13 cellular contexts compared by ENCODE assay signal in the genomic region with DNA sequence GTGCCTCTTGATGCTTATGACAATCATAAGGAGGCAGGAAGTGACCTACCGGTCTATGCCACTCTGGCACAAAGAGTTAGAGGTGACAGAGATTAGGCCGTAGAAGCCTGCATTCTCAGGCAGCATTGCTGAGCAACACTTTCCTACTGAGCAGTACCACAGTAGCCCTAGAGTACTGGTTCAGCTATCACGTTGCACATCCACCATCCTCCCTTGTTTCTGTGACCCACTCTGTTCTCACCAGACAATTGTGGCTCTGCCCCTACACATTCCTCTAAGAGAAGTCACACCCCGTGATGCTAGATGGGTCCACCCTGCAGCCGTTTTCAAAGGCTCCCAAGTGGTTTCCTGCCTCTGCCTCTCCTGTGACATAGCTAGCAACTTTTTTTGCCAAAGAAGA. TPM values are rescaled to one million over a fixed set of nuclear protein-coding genes. Genes with fewer than 3 reads are reported as not detected.
A peak's percentile ranks its signal among the peaks of the same experiment; 100 is the strongest.
DNase-seq lines count a peak whose midpoint lies in the region; ATAC-seq and TF ChIP-seq lines count a peak whose summit lies in the region.
"Had no signal": no experiment of that assay in that cellular context is flagged by ENCODE, and none has a peak within 500 bp of the region (broad histone marks: within the 10 kb centered on the region; RNA-seq: fewer than 3 reads in every experiment).

No MANE protein-coding gene starts in this region.

- no TSS peak for BruUV-seq in IMR-90 (replicated peaks; lab: Mats Ljungman, UMichigan)

- peak overlapping the region; percentile 8 for H2AK9ac ChIP-seq in IMR-90 (replicated peaks; ENCODE audit: low read depth, low read length, poor library complexity)

- H2BK120ac ChIP-seq in IMR-90 (ENCODE audit: low read depth, low read length), result peak overlapping the region; percentile 62

- H2BK20ac ChIP-seq in IMR-90 (ENCODE audit: low read depth, low read length), result peak overlapping the region; percentile 45

- H2BK15ac ChIP-seq in IMR-90 (ENCODE audit: low read depth, low read length), result peak overlapping the region; percentile 17; the same call in 2 of the 3 replicates

- H3K4me3 ChIP-seq in IMR-90 (ENCODE audit: insufficient read depth, low read depth, low read length) (no peak overlapping the region), colonic mucosa (no peak overlapping the region)
- H3K4me3 ChIP-seq: prostate gland had no signal

- H3K27me3 ChIP-seq in IMR-90 (ENCODE audit: control insufficient read depth, insufficient read depth, low read length) (no peaks in the 10 kb centered on the region), colonic mucosa (no peaks in the 10 kb centered on the region)

- no peaks in the 10 kb centered on the region for H3K79me1 ChIP-seq in IMR-90 (ENCODE audit: low read depth in 1 of 2, low read length in 2 of 2)

- CTCF ChIA-PET in IMR-90 (lab: Yijun Ruan, JAX), result no interaction called here
- CTCF ChIA-PET in activated naive CD4-positive, alpha-beta T cell treated with anti-CD3 and anti-CD28 coated beads for 36 hours (lab: Charles Lee), result interaction anchor here (1.2 kb wide), 2 partner anchors 24 to 444 kb away, joined by 3 read pairs; no protein-coding TSS in a partner anchor

- H3K4me2 ChIP-seq in IMR-90 (ENCODE audit: low read depth, low read length), result no peak overlapping the region

- H3K36me3 Mint-ChIP-seq in activated naive CD4-positive, alpha-beta T cell treated with anti-CD3 and anti-CD28 coated beads for 36 hours (ENCODE audit: low read depth), result no peaks in the 10 kb centered on the region

- no peaks in the 10 kb centered on the region for H3K27me3 Mint-ChIP-seq in activated naive CD4-positive, alpha-beta T cell treated with anti-CD3 and anti-CD28 coated beads for 36 hours (ENCODE audit: low read depth)

- dilution Hi-C loops in IMR-90 (cut with HindIII; ENCODE audit: low sequenced_read_pairs, unreplicated experiment), result no loop called here

- H2AK5ac ChIP-seq in IMR-90 (ENCODE audit: low read depth, low read length), result peak overlapping the region; percentile 15; the same call in 1 of the 2 replicates

- peaks cover 8% of the 10 kb centered on the region for H3K9me3 Mint-ChIP-seq in activated naive CD4-positive, alpha-beta T cell treated with anti-CD3 and anti-CD28 coated beads for 36 hours

- peak overlapping the region; percentile 42 to 69; a peak in 3 of 4 replicates for H4K8ac ChIP-seq in IMR-90 (ENCODE audit: low read depth in 2 of 2, low read length in 2 of 2)

- H3K36me3 ChIP-seq in IMR-90 (ENCODE audit: control insufficient read depth, insufficient read depth, low read length), result no peaks in the 10 kb centered on the region
- H3K36me3 ChIP-seq in colonic mucosa, result no peaks in the 10 kb centered on the region
- H3K36me3 ChIP-seq: prostate gland had no signal

- no peak for TF ChIP-seq CTCF in IMR-90 (conservative IDR thresholded peaks at IDR 0.05; ENCODE audit: low read depth, low read length)
- TF ChIP-seq CTCF in colonic mucosa (IDR thresholded peaks at IDR 0.05), result no peak

- H4K20me1 ChIP-seq in IMR-90 (ENCODE audit: insufficient read depth, low read length), result no peaks in the 10 kb centered on the region

- H2BK5ac ChIP-seq in IMR-90 (ENCODE audit: low read depth, low read length, poor library complexity, severe bottlenecking), result peak overlapping the region; percentile 18

- H3K27ac ChIP-seq in IMR-90 (ENCODE audit: insufficient read depth, low read length), result no peak overlapping the region
- no peak overlapping the region for H3K27ac ChIP-seq in colonic mucosa
- H3K27ac ChIP-seq: prostate gland had no signal

- H3K56ac ChIP-seq in IMR-90 (ENCODE audit: extremely low read depth, insufficient read depth, low read length), result no peak overlapping the region

- H4K5ac ChIP-seq in IMR-90 (ENCODE audit: low read depth, low read length), result peak overlapping the region; percentile 61; the same call in 1 of the 2 replicates

- peak overlapping the region; percentile 57 for H3K14ac ChIP-seq in IMR-90 (replicated peaks; ENCODE audit: low read depth, low read length)

- H3K23ac ChIP-seq in IMR-90 (ENCODE audit: low read depth, low read length), result peak overlapping the region; percentile 6; the same call in 1 of the 2 replicates

- H2AFZ ChIP-seq in IMR-90 (replicated peaks; ENCODE audit: low read length, poor library complexity), result peak overlapping the region; percentile 75

- H3K9ac ChIP-seq in IMR-90 (ENCODE audit: low read depth, low read length), result no peak overlapping the region
- H3K9ac ChIP-seq in colonic mucosa (ENCODE audit: low read depth in 2 of 2, low read length in 2 of 2), result no peak overlapping the region

- H3K4me1 ChIP-seq in IMR-90 (ENCODE audit: control insufficient read depth, insufficient read depth, low read length), result peaks cover 6% of the 10 kb centered on the region
- no peaks in the 10 kb centered on the region for H3K4me1 ChIP-seq in colonic mucosa
- H3K4me1 ChIP-seq: prostate gland had no signal

- WGBS in IMR-90 (ENCODE audit: extremely low coverage in 2 of 2, insufficient read length in 1 of 2), 2 experiments, result 0% methylated on average over 1 of the region's 5 CpGs; no CpG with 5 or more reads in 1 of the 2 experiments

- H3K4me1 Mint-ChIP-seq in activated naive CD4-positive, alpha-beta T cell treated with anti-CD3 and anti-CD28 coated beads for 36 hours (ENCODE audit: low read depth), result peaks cover 17% of the 10 kb centered on the region

- in situ Hi-C loops in IMR-90 (cut with MboI; ENCODE audit: low sequenced_read_pairs), result loop anchor here (25.0 kb wide), 1 partner anchor 806 kb away; no protein-coding TSS in a partner anchor

- ATAC-seq in IMR-90 (ENCODE audit: low read depth) (peak; percentile 91), GM19463 (IDR thresholded peaks at IDR 0.05; ENCODE audit: unreplicated experiment) (no peak), GM18505 (IDR thresholded peaks at IDR 0.05; ENCODE audit: unreplicated experiment) (no peak)
- ATAC-seq: left cardiac atrium had no signal

- POLR2A ChIA-PET in IMR-90 (lab: Charles Lee; ENCODE audit: unreplicated experiment), result no interaction called here

- H3K4me3 Mint-ChIP-seq in activated naive CD4-positive, alpha-beta T cell treated with anti-CD3 and anti-CD28 coated beads for 36 hours, result no peak overlapping the region
- H3K4me3 Mint-ChIP-seq: endodermal cell had no signal

- no peak for TF ChIP-seq POLR2A in IMR-90 (IDR thresholded peaks at IDR 0.05; ENCODE audit: low read depth, low read length)
- TF ChIP-seq POLR2A in GM18505 (IDR thresholded peaks at IDR 0.05; ENCODE audit: borderline replicate concordance, extremely low read depth, insufficient read depth, insufficient read length), result no peak

- intact Hi-C loops in IMR-90 (cut with micrococcal nuclease), result no loop called here
- intact Hi-C loops in activated naive CD4-positive, alpha-beta T cell treated with anti-CD3 and anti-CD28 coated beads for 36 hours (cut with micrococcal nuclease), result loop anchor here (1.0 kb wide), 1 partner anchor 22 kb away; a partner anchor contains a TSS
- intact Hi-C loops in colonic mucosa (cut with DNase I), result no loop called here

- H3K9me3 ChIP-seq in IMR-90 (ENCODE audit: control insufficient read depth, insufficient read depth, low read length) (peaks cover 8% of the 10 kb centered on the region), colonic mucosa (no peaks in the 10 kb centered on the region)
- H3K9me3 ChIP-seq: prostate gland had no signal

- peaks cover 11% of the 10 kb centered on the region for H3K9me1 ChIP-seq in IMR-90 (ENCODE audit: insufficient read depth, low read length)

- peak; percentile 90 for DNase-seq in AG08395 (ENCODE audit: low spot score)
- peak; percentile 77 for DNase-seq in IMR-90
- peak; percentile 57 for DNase-seq in activated naive CD4-positive, alpha-beta T cell treated with anti-CD3 and anti-CD28 coated beads for 36 hours
- DNase-seq in glomerular visceral epithelial cell (ENCODE audit: extremely low spot score), result peak; percentile 63
- no peak for DNase-seq in colonic mucosa
- DNase-seq in anterior cingulate cortex (lab: John Stamatoyannopoulos, UW), result no peak
- DNase-seq: C1 segment of cervical spinal cord, endodermal cell, left cardiac atrium, NCI-H146 had no signal

- peak overlapping the region; percentile 35 for H3K27ac Mint-ChIP-seq in activated naive CD4-positive, alpha-beta T cell treated with anti-CD3 and anti-CD28 coated beads for 36 hours
- H3K27ac Mint-ChIP-seq: endodermal cell had no signal

- peak overlapping the region; percentile 68; the same call in 1 of the 2 replicates for H3K18ac ChIP-seq in IMR-90 (ENCODE audit: low read depth, low read length)

- H3K4ac ChIP-seq in IMR-90 (ENCODE audit: low read depth, low read length), result peak overlapping the region; percentile 49

- TF ChIP-seq RAD21 in IMR-90 (IDR thresholded peaks at IDR 0.05; ENCODE audit: low read length), result no peak

- H4K91ac ChIP-seq in IMR-90 (ENCODE audit: insufficient read depth, low read depth, low read length), result peak overlapping the region; percentile 17; the same call in 1 of the 2 replicates

TF ChIP-seq in IMR-90, 13 proteins besides CTCF, POLR2A, EP300 and RAD21:
- TF ChIP-seq, protein P1, sequence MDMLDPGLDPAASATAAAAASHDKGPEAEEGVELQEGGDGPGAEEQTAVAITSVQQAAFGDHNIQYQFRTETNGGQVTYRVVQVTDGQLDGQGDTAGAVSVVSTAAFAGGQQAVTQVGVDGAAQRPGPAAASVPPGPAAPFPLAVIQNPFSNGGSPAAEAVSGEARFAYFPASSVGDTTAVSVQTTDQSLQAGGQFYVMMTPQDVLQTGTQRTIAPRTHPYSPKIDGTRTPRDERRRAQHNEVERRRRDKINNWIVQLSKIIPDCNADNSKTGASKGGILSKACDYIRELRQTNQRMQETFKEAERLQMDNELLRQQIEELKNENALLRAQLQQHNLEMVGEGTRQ (IDR thresholded peaks at IDR 0.05; ENCODE audit: low read depth, low read length), result peak; percentile 27; the same call in 1 of the 2 replicates
- TF ChIP-seq FOS (IDR thresholded peaks at IDR 0.05; ENCODE audit: low read depth, low read length), result 0 out of 2 replicates have a peak, but pooled peaks have one; percentile 14
- 0 out of 2 replicates have a peak, but pooled peaks have one; percentile 19 for TF ChIP-seq CEBPB (IDR thresholded peaks at IDR 0.05; ENCODE audit: low read depth, low read length)
- no peak for TF ChIP-seq MAFK (IDR thresholded peaks at IDR 0.05; ENCODE audit: low read depth, low read length)

RNA-seq across cellular contexts. Expression of a gene that starts 22.6 kb away (rescaled TPM):
- total RNA-seq in IMR-90 (2012; rRNA removed) (50.5 and 57.2 TPM in 2 replicates), colonic mucosa (100 to 1,000 TPM; 249 to 253 TPM)
- polyA plus RNA-seq in IMR-90 (2012; rRNA removed), result 49.8 and 52.7 TPM in 2 replicates
- polyA plus RNA-seq in IMR-90 (2012; cell fraction: cytosol; rRNA removed), result 19.7 and 28.3 TPM in 2 replicates
- 15.2 and 33.4 TPM in 2 replicates for polyA plus RNA-seq in IMR-90 (2012; cell fraction: nucleus; rRNA removed; ENCODE audit: low replicate concordance)
- 10 to 100 TPM; 75.3 to 80.7 TPM for total RNA-seq in activated naive CD4-positive, alpha-beta T cell treated with anti-CD3 and anti-CD28 coated beads for 36 hours

RNA-seq across cellular contexts. Expression of a gene that starts 34.6 kb away (rescaled TPM):
- total RNA-seq in IMR-90 (2012; rRNA removed) (under 0.01 TPM in 2 replicates), colonic mucosa (1 to 10 TPM; 1.2 to 1.8 TPM)
- polyA plus RNA-seq in IMR-90 (2012; rRNA removed), result 0.07 and 0.09 TPM in 2 replicates
- polyA plus RNA-seq in IMR-90 (2012; cell fraction: cytosol; rRNA removed), result not detected in 2 replicates
- under 0.01 and 0.05 TPM in 2 replicates for polyA plus RNA-seq in IMR-90 (2012; cell fraction: nucleus; rRNA removed; ENCODE audit: low replicate concordance)
- under 1 TPM; 0.07 to 0.62 TPM for total RNA-seq in activated naive CD4-positive, alpha-beta T cell treated with anti-CD3 and anti-CD28 coated beads for 36 hours

Comparison
In these comparisons a context has a peak if more than half of its experiments do, and no peak if none do; other contexts are left out.
1. DNase-seq: peak in AG08395 (single experiment), IMR-90 (single experiment), activated naive CD4-positive, alpha-beta T cell treated with anti-CD3 and anti-CD28 coated beads for 36 hours (single experiment) and glomerular visceral epithelial cell (single experiment); none in colonic mucosa (single experiment) and anterior cingulate cortex (0 of 58).